Comparison of ENCODE assay signal across 1 cellular context in genomic region chr7:101233907-101234547, GRCh38.
A peak's percentile ranks its signal among the peaks of the same experiment; 100 is the strongest.
TF ChIP-seq lines count a peak whose summit lies in the region.

No MANE protein-coding gene starts in this region.

TF ChIP-seq in K562, 482 proteins besides CTCF, POLR2A, EP300 and RAD21 (continued from another document and continues in another):
- TF ChIP-seq NFRKB (IDR thresholded peaks at IDR 0.05; ENCODE audit: low read depth) = no peak
- no peak for TF ChIP-seq MTA1 (IDR thresholded peaks at IDR 0.05; ENCODE audit: borderline replicate concordance)
- TF ChIP-seq FOXM1 (IDR thresholded peaks at IDR 0.05; ENCODE audit: low read depth) = no peak; the same call in 1 of the 2 replicates
- no peak for TF ChIP-seq FOXM1 (CRISPR knock-in tag; IDR thresholded peaks at IDR 0.05; ENCODE audit: low read depth)
- peak; percentile 89 for TF ChIP-seq ARID1B (IDR thresholded peaks at IDR 0.05)
- no peak for TF ChIP-seq CBX5 (IDR thresholded peaks at IDR 0.05; ENCODE audit: borderline replicate concordance, low read depth)
- TF ChIP-seq CEBPG (CRISPR knock-in tag; IDR thresholded peaks at IDR 0.05) = no peak
- no peak for TF ChIP-seq CEBPG (tag; conservative IDR thresholded peaks at IDR 0.05 in 1 of 2, IDR thresholded peaks at IDR 0.05 in 1 of 2)
- no peak for TF ChIP-seq NR1H2 (CRISPR knock-in tag; IDR thresholded peaks at IDR 0.05)
- 0 out of 4 replicates have a peak, but pooled peaks of 1 of the 2 experiments have one; percentile 21 for TF ChIP-seq MNT (conservative IDR thresholded peaks at IDR 0.05)
- no peak for TF ChIP-seq SAFB (IDR thresholded peaks at IDR 0.05; ENCODE audit: borderline replicate concordance, low read depth, low read length)
- peak; percentile 76; the same call in 1 of the 2 replicates for TF ChIP-seq ZEB2 (IDR thresholded peaks at IDR 0.05)
- no peak for TF ChIP-seq KLF13 (tag; IDR thresholded peaks at IDR 0.05; ENCODE audit: borderline replicate concordance, low read depth)
- TF ChIP-seq DIDO1 (tag; IDR thresholded peaks at IDR 0.05; ENCODE audit: low read depth) = no peak
- no peak for TF ChIP-seq MAFG (tag; conservative IDR thresholded peaks at IDR 0.05)
- TF ChIP-seq ZNF449 (CRISPR knock-in tag; IDR thresholded peaks at IDR 0.05) = no peak
- no peak; a peak in 1 of 4 replicates for TF ChIP-seq HDAC1 (IDR thresholded peaks at IDR 0.05)
- TF ChIP-seq ZBTB8A (IDR thresholded peaks at IDR 0.05; ENCODE audit: partially characterized antibody) = no peak
- no peak for TF ChIP-seq C11orf30 (IDR thresholded peaks at IDR 0.05; ENCODE audit: low read depth)
- 0 out of 2 replicates have a peak, but pooled peaks have one; percentile 36 for TF ChIP-seq SOX6 (IDR thresholded peaks at IDR 0.05)
- no peak; the same call in 1 of the 2 replicates for TF ChIP-seq RREB1 (CRISPR knock-in tag; IDR thresholded peaks at IDR 0.05)
- TF ChIP-seq FOXK1 (CRISPR knock-in tag; IDR thresholded peaks at IDR 0.05; ENCODE audit: borderline replicate concordance) = no peak
- TF ChIP-seq NR2F6 (CRISPR knock-in tag; IDR thresholded peaks at IDR 0.05) = no peak
- TF ChIP-seq STAT5A (IDR thresholded peaks at IDR 0.05; ENCODE audit: borderline replicate concordance, low read length) = peak; percentile 72
- no peak for TF ChIP-seq ARID2 (IDR thresholded peaks at IDR 0.05)
- TF ChIP-seq PML (IDR thresholded peaks at IDR 0.05; ENCODE audit: low read length) = peak; percentile 74
- TF ChIP-seq ZBTB5 (IDR thresholded peaks at IDR 0.05) = no peak
- no peak for TF ChIP-seq ZNF175 (CRISPR knock-in tag; IDR thresholded peaks at IDR 0.05; ENCODE audit: low read depth)
- TF ChIP-seq GABPB2 (CRISPR knock-in tag; conservative IDR thresholded peaks at IDR 0.05) = no peak
- TF ChIP-seq SFPQ (IDR thresholded peaks at IDR 0.05; ENCODE audit: low read depth, low read length) = no peak
- TF ChIP-seq CREM (IDR thresholded peaks at IDR 0.05; ENCODE audit: low read depth) = no peak
- no peak for TF ChIP-seq FOXA1 (IDR thresholded peaks at IDR 0.05; ENCODE audit: borderline replicate concordance)
- TF ChIP-seq PTRF (tag; IDR thresholded peaks at IDR 0.05) = no peak
- no peak for TF ChIP-seq ZNF655 (CRISPR knock-in tag; IDR thresholded peaks at IDR 0.05)
- TF ChIP-seq ZNF609 (CRISPR knock-in tag; IDR thresholded peaks at IDR 0.05; ENCODE audit: borderline replicate concordance) = no peak
- no peak for TF ChIP-seq THRA (IDR thresholded peaks at IDR 0.05)
- TF ChIP-seq PHB (CRISPR knock-in tag; IDR thresholded peaks at IDR 0.05) = no peak
- TF ChIP-seq HINFP (tag; conservative IDR thresholded peaks at IDR 0.05; ENCODE audit: low read depth) = no peak
- TF ChIP-seq ZNF282 (CRISPR knock-in tag; IDR thresholded peaks at IDR 0.05) = no peak
- TF ChIP-seq L3MBTL2 (IDR thresholded peaks at IDR 0.05) = no peak
